Comparison of ENCODE assay signal across 1 cellular context in genomic region chr5:135236187-135236835, GRCh38.
TF ChIP-seq lines count a peak whose summit lies in the region.

No MANE protein-coding gene starts in this region.

TF ChIP-seq in SK-N-SH, 30 proteins besides CTCF, POLR2A, EP300 and RAD21 (continued from another document):
- TF ChIP-seq, protein P1, sequence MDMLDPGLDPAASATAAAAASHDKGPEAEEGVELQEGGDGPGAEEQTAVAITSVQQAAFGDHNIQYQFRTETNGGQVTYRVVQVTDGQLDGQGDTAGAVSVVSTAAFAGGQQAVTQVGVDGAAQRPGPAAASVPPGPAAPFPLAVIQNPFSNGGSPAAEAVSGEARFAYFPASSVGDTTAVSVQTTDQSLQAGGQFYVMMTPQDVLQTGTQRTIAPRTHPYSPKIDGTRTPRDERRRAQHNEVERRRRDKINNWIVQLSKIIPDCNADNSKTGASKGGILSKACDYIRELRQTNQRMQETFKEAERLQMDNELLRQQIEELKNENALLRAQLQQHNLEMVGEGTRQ (IDR thresholded peaks at IDR 0.05; ENCODE audit: borderline replicate concordance, low read depth, low read length): no peak
- no peak for TF ChIP-seq GATA2 (CRISPR knock-in tag; IDR thresholded peaks at IDR 0.05)
- TF ChIP-seq RFX5 (IDR thresholded peaks at IDR 0.05; ENCODE audit: low read length): no peak
- no peak for TF ChIP-seq NFIC (IDR thresholded peaks at IDR 0.05; ENCODE audit: borderline replicate concordance)
- no peak for TF ChIP-seq SMC3 (IDR thresholded peaks at IDR 0.05; ENCODE audit: low read depth, low read length)
- TF ChIP-seq MEF2A (IDR thresholded peaks at IDR 0.05; ENCODE audit: borderline replicate concordance, low read depth): no peak
